Comparison of ENCODE assay signal across 14 cellular contexts in the genomic region with DNA sequence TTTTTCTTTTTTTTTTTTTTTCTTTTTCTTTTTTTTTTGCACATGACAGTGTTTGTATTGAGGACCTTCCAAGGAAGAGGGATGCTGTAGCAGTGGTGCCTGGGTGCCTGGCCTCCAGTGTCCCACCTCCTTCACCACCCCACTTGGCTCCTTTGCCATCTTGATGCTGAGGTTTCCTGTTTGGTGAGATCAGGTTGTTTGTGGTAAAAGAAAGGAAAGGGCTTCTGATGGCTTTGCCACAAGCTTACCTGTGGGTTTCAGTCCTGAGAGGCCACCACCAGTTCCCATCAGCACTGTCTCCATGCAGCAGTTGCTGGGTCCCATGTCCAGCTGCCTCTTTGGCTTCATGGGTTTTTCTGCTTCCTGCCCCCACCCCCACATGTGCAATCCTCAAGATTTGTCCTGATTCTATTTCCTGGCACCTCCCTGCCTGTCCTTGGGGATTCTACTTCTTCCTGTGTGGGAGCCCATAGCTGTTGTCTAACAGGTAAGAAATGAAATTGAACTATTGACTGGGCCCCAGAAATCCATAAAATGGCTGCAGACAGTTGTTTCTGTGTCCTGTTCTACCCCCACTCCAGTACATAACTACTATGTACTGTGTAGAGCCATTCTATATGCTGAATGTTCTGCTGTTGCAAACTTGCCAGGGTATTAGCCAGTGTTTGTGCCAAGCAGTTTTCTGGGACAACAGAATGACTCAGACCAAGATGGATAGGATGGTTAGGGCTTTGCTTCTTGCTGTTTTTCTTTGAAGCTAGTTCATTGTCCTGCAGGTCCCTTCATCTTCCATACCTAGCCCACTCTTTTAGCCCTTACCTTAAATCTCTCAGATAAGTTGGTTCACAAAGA. TPM values are rescaled to one million over a fixed set of nuclear protein-coding genes. Genes with fewer than 3 reads are reported as not detected.
DNase-seq lines count a peak whose midpoint lies in the region; ATAC-seq and TF ChIP-seq lines count a peak whose summit lies in the region.
"Had no signal": no experiment of that assay in that cellular context is flagged by ENCODE, and none has a peak within 500 bp of the region (broad histone marks: within the 10 kb centered on the region; RNA-seq: fewer than 3 reads in every experiment).

No MANE protein-coding gene starts in this region.

- no peaks in the 10 kb centered on the region for H3K9me2 ChIP-seq in GM23338 (ENCODE audit: insufficient read depth)

- H3K4me2 ChIP-seq in smooth muscle cell (no peak overlapping the region), GM23338 (no peak overlapping the region)

- H3K4me3 ChIP-seq in SK-N-MC (no peak overlapping the region), smooth muscle cell (no peak overlapping the region), GM23338 (no peak overlapping the region)
- H3K4me3 ChIP-seq: left ventricle myocardium inferior had no signal

- H3K4me1 Mint-ChIP-seq in activated T-cell treated with anti-CD3 and anti-CD28 coated beads, Interleukin-2, amount 50 U/mL, for 24 hours (ENCODE audit: low read depth) = peaks cover 72% of the 10 kb centered on the region
- peaks cover 61% of the 10 kb centered on the region for H3K4me1 Mint-ChIP-seq in activated T-cell treated with anti-CD3 and anti-CD28 coated beads, Interleukin-2, amount 50 U/mL, for 4 hours (ENCODE audit: low read depth)
- peaks cover 30% of the 10 kb centered on the region for H3K4me1 Mint-ChIP-seq in GM23338

- H3F3A ChIP-seq in smooth muscle cell (ENCODE audit: low read depth) = peaks cover 37% of the 10 kb centered on the region
- H3F3A ChIP-seq in GM23338 (replicated peaks; ENCODE audit: low read depth) = peaks cover 27% of the 10 kb centered on the region; the same call in 1 of the 2 replicates

- H3K4me3 Mint-ChIP-seq in activated T-cell treated with anti-CD3 and anti-CD28 coated beads, Interleukin-2, amount 50 U/mL, for 24 hours = no peak overlapping the region
- H3K4me3 Mint-ChIP-seq in activated T-cell treated with anti-CD3 and anti-CD28 coated beads, Interleukin-2, amount 50 U/mL, for 4 hours = no peak overlapping the region
- no peak overlapping the region for H3K4me3 Mint-ChIP-seq in GM23338

- H3K27me3 Mint-ChIP-seq in activated T-cell treated with anti-CD3 and anti-CD28 coated beads, Interleukin-2, amount 50 U/mL, for 24 hours = no peaks in the 10 kb centered on the region
- H3K27me3 Mint-ChIP-seq in activated T-cell treated with anti-CD3 and anti-CD28 coated beads, Interleukin-2, amount 50 U/mL, for 4 hours (ENCODE audit: low read depth) = no peaks in the 10 kb centered on the region
- peaks cover 22% of the 10 kb centered on the region for H3K27me3 Mint-ChIP-seq in GM23338 (ENCODE audit: insufficient read depth, low read depth, poor library complexity)

- 0 out of 2 replicates have a peak overlapping the region, but pooled peaks have one; percentile 19 for H3K27ac ChIP-seq in SK-N-MC
- peak overlapping the region; percentile 54 for H3K27ac ChIP-seq in cingulate gyrus (ENCODE audit: low read depth, low read length)
- H3K27ac ChIP-seq in smooth muscle cell (ENCODE audit: low read depth) = peak overlapping the region; percentile 19
- no peak overlapping the region for H3K27ac ChIP-seq in GM23338 (ENCODE audit: low read depth)
- H3K27ac ChIP-seq: neutrophil had no signal

- peak overlapping the region; percentile 78 for H3K27ac Mint-ChIP-seq in activated T-cell treated with anti-CD3 and anti-CD28 coated beads, Interleukin-2, amount 50 U/mL, for 24 hours
- H3K27ac Mint-ChIP-seq in GM23338 = no peak overlapping the region

- H4K20me1 ChIP-seq in smooth muscle cell (ENCODE audit: low read depth) = peaks cover 25% of the 10 kb centered on the region
- H4K20me1 ChIP-seq in GM23338 (replicated peaks; ENCODE audit: insufficient read depth) = peaks cover 4% of the 10 kb centered on the region

- H3K4me1 ChIP-seq in smooth muscle cell (ENCODE audit: low read depth) = peaks cover 13% of the 10 kb centered on the region
- H3K4me1 ChIP-seq in GM23338 (ENCODE audit: insufficient read depth) = peaks cover 18% of the 10 kb centered on the region

- intact Hi-C loops in left ventricle myocardium superior (cut with micrococcal nuclease) = no loop called here

- H3K9ac ChIP-seq in SK-N-MC (ENCODE audit: insufficient read length) (no peak overlapping the region), smooth muscle cell (ENCODE audit: low read depth) (no peak overlapping the region)

- H2AFZ ChIP-seq in smooth muscle cell (ENCODE audit: low read depth) (no peak overlapping the region), GM23338 (no peak overlapping the region)

- H3K9me3 ChIP-seq in SK-N-MC (ENCODE audit: low read depth, low read length) (no peaks in the 10 kb centered on the region), smooth muscle cell (replicated peaks; ENCODE audit: low read depth) (no peaks in the 10 kb centered on the region)
- H3K9me3 ChIP-seq: left ventricle myocardium inferior, neutrophil had no signal

- no peaks in the 10 kb centered on the region for H3K27me3 ChIP-seq in smooth muscle cell (ENCODE audit: low read depth)
- H3K27me3 ChIP-seq in GM23338 (ENCODE audit: insufficient read depth) = no peaks in the 10 kb centered on the region

- no peak for DNase-seq in activated T-cell treated with anti-CD3 and anti-CD28 coated beads, Interleukin-2, amount 50 U/mL, for 24 hours
- no peak for DNase-seq in activated T-cell treated with anti-CD3 and anti-CD28 coated beads, Interleukin-2, amount 50 U/mL, for 4 hours
- DNase-seq in SK-N-MC (ENCODE audit: low read depth, low spot score) (no peak), smooth muscle cell (lab: John Stamatoyannopoulos, UW; ENCODE audit: unreplicated experiment) (no peak), left ventricle myocardium superior (no peak), NCI-H510A (lab: John Stamatoyannopoulos, UW) (no peak), GM23338 (ENCODE audit: low spot score) (no peak)
- DNase-seq: left ventricle myocardium inferior; NCI-H187; stimulated activated CD4-positive, alpha-beta T cell treated with anti-CD3 and anti-CD28 coated beads, Interleukin-2, amount 100 ng/mL, for 48 hours had no signal

- H3K9me3 Mint-ChIP-seq in activated T-cell treated with anti-CD3 and anti-CD28 coated beads, Interleukin-2, amount 50 U/mL, for 24 hours = no peaks in the 10 kb centered on the region
- H3K9me3 Mint-ChIP-seq in activated T-cell treated with anti-CD3 and anti-CD28 coated beads, Interleukin-2, amount 50 U/mL, for 4 hours = no peaks in the 10 kb centered on the region
- no peaks in the 10 kb centered on the region; the same call in 2 of the 3 replicates for H3K9me3 Mint-ChIP-seq in GM23338

- H3K36me3 ChIP-seq in SK-N-MC (ENCODE audit: insufficient read depth, low read length) (peaks cover 26% of the 10 kb centered on the region; the same call in 1 of the 2 replicates), smooth muscle cell (ENCODE audit: low read depth) (peaks cover 9% of the 10 kb centered on the region), GM23338 (ENCODE audit: insufficient read depth) (peaks cover 41% of the 10 kb centered on the region)

- peaks cover 79% of the 10 kb centered on the region for H3K36me3 Mint-ChIP-seq in activated T-cell treated with anti-CD3 and anti-CD28 coated beads, Interleukin-2, amount 50 U/mL, for 24 hours (ENCODE audit: low read depth)
- H3K36me3 Mint-ChIP-seq in activated T-cell treated with anti-CD3 and anti-CD28 coated beads, Interleukin-2, amount 50 U/mL, for 4 hours (ENCODE audit: insufficient read depth) = peaks cover 48% of the 10 kb centered on the region
- peaks cover 72% of the 10 kb centered on the region for H3K36me3 Mint-ChIP-seq in GM23338 (ENCODE audit: low read depth)

- no peak for ATAC-seq in activated T-cell treated with anti-CD3 and anti-CD28 coated beads, Interleukin-2, amount 50 U/mL, for 4 hours
- ATAC-seq in left ventricle myocardium superior = no peak
- no peak for ATAC-seq in GM23338

- H3K79me2 ChIP-seq in smooth muscle cell (ENCODE audit: low read depth) (no peaks in the 10 kb centered on the region), GM23338 (replicated peaks; ENCODE audit: insufficient read depth) (no peaks in the 10 kb centered on the region)

- no peak for TF ChIP-seq CTCF in smooth muscle cell (IDR thresholded peaks at IDR 0.05; ENCODE audit: borderline replicate concordance, insufficient read depth, poor library complexity, severe bottlenecking)
- no peak for TF ChIP-seq CTCF in GM23338 (conservative IDR thresholded peaks at IDR 0.05; ENCODE audit: low read depth in 2 of 2)

RNA-seq across cellular contexts. Expression of gene CCDC28B, which starts 4.2 kb away (rescaled TPM):
- 10 to 100 TPM in 1 of 3 donors, 1 to 10 TPM in 2; 6.7 to 10.0 (median 7.8) TPM for total RNA-seq in activated T-cell treated with anti-CD3 and anti-CD28 coated beads, Interleukin-2, amount 50 U/mL, for 4 hours
- total RNA-seq in smooth muscle cell (19.9 and 41.6 TPM in 2 replicates), left ventricle myocardium superior (33.2 TPM)
- polyA plus RNA-seq in smooth muscle cell (58.9 and 63.9 TPM in 2 replicates), GM23338 (2016; fragmentation: Nextera tagmentation; extraction: Ambion mirVana) (35.2 and 39.7 TPM in 2 replicates)
- 8.6 and 8.7 TPM in 2 replicates for total RNA-seq in GM23338 (2014; rRNA removed; shearing (Covaris generic))

RNA-seq across cellular contexts. Expression of gene IQCC, which starts 9.3 kb away (rescaled TPM):
- 1 to 10 TPM; 2.2 to 3.0 (median 2.9) TPM for total RNA-seq in activated T-cell treated with anti-CD3 and anti-CD28 coated beads, Interleukin-2, amount 50 U/mL, for 4 hours
- total RNA-seq in smooth muscle cell = 1.4 and 3.1 TPM in 2 replicates
- polyA plus RNA-seq in smooth muscle cell = 2.4 TPM in 2 replicates
- total RNA-seq in left ventricle myocardium superior = 0.92 TPM
- 3.5 and 3.8 TPM in 2 replicates for total RNA-seq in GM23338 (2014; rRNA removed; shearing (Covaris generic))
- 1.7 and 2.5 TPM in 2 replicates for polyA plus RNA-seq in GM23338 (2016; fragmentation: Nextera tagmentation; extraction: Ambion mirVana)

RNA-seq across cellular contexts. Expression of gene DCDC2B, which starts 12.7 kb away (rescaled TPM):
- total RNA-seq in activated T-cell treated with anti-CD3 and anti-CD28 coated beads, Interleukin-2, amount 50 U/mL, for 4 hours = not detected
- total RNA-seq in smooth muscle cell (not detected in 2 replicates), left ventricle myocardium superior (not detected)
- polyA plus RNA-seq in smooth muscle cell (0.47 TPM in 1 of 2 replicates, not detected in the other), GM23338 (2016; fragmentation: Nextera tagmentation; extraction: Ambion mirVana) (0.21 and 0.42 TPM in 2 replicates)
- not detected in 2 replicates for total RNA-seq in GM23338 (2014; rRNA removed; shearing (Covaris generic))
- total RNA-seq: dermis microvascular lymphatic vessel endothelial cell, G401, left ventricle myocardium inferior had no signal

RNA-seq across cellular contexts. Expression of gene TXLNA, which starts 16.7 kb away (rescaled TPM):
- total RNA-seq in activated T-cell treated with anti-CD3 and anti-CD28 coated beads, Interleukin-2, amount 50 U/mL, for 4 hours = 10 to 100 TPM; 80.7 to 86.6 (median 86.0) TPM
- total RNA-seq in smooth muscle cell (42.7 and 44.6 TPM in 2 replicates), left ventricle myocardium superior (16.5 TPM)
- polyA plus RNA-seq in smooth muscle cell (42.0 and 46.0 TPM in 2 replicates), GM23338 (2016; fragmentation: Nextera tagmentation; extraction: Ambion mirVana) (13.2 and 15.2 TPM in 2 replicates)
- total RNA-seq in GM23338 (2014; rRNA removed; shearing (Covaris generic)) = 45.2 and 52.1 TPM in 2 replicates

RNA-seq across cellular contexts. Expression of gene TMEM234, which starts 26.0 kb away (rescaled TPM):
- total RNA-seq in activated T-cell treated with anti-CD3 and anti-CD28 coated beads, Interleukin-2, amount 50 U/mL, for 4 hours = 1 to 10 TPM; 8.0 to 9.2 (median 8.2) TPM
- total RNA-seq in smooth muscle cell (10.9 and 13.3 TPM in 2 replicates), left ventricle myocardium superior (7.4 TPM)
- polyA plus RNA-seq in smooth muscle cell (19.8 and 27.5 TPM in 2 replicates), GM23338 (2016; fragmentation: Nextera tagmentation; extraction: Ambion mirVana) (8.1 and 8.2 TPM in 2 replicates)
- total RNA-seq in GM23338 (2014; rRNA removed; shearing (Covaris generic)) = 4.7 and 7.7 TPM in 2 replicates
